ENCODE assay signal across 15 cellular contexts in genomic region chr9:73215249-73215648, GRCh38.
DNase-seq lines count a peak whose midpoint lies in the region; ATAC-seq, FAIRE-seq and TF ChIP-seq lines count a peak whose summit lies in the region.
"Had no signal": no experiment of that assay in that cellular context is flagged by ENCODE, and none has a peak within 500 bp of the region (broad histone marks: within the 10 kb centered on the region; RNA-seq: fewer than 3 reads in every experiment).

No MANE protein-coding gene starts in this region.

- no peaks in the 10 kb centered on the region for H3K36me3 ChIP-seq in HUES48 (ENCODE audit: control insufficient read depth, insufficient read depth, low read length)
- no peaks in the 10 kb centered on the region for H3K36me3 ChIP-seq in GM12878 (ENCODE audit: control insufficient read depth in 2 of 2, insufficient read depth in 2 of 2, low read length in 1 of 2)
- no peaks in the 10 kb centered on the region for H3K36me3 ChIP-seq in iPS-18a (ENCODE audit: control insufficient read depth, low read depth, low read length)
- no peaks in the 10 kb centered on the region for H3K36me3 ChIP-seq in osteoblast (ENCODE audit: insufficient read depth, low read length)
- H3K36me3 ChIP-seq: SJCRH30 had no signal

- H3K27me3 ChIP-seq in HUES48 (ENCODE audit: control insufficient read depth, insufficient read depth, low read length) (no peaks in the 10 kb centered on the region), GM12878 (replicated peaks in 1 of 2; ENCODE audit: control insufficient read depth in 2 of 2, insufficient read depth in 2 of 2, low read length in 1 of 2) (no peaks in the 10 kb centered on the region), iPS-18a (ENCODE audit: control insufficient read depth, insufficient read depth, low read length) (no peaks in the 10 kb centered on the region), osteoblast (ENCODE audit: insufficient read depth, low read length) (peaks cover 3% of the 10 kb centered on the region)

- CTCF ChIA-PET in GM12878 (lab: Yijun Ruan, JAX) = interaction anchor here (0.7 to 8.5 kb wide), 3 partner anchors 9 to 13 kb away, joined by 4 to 70 read pairs (median 6); no protein-coding TSS in a partner anchor

- POLR2A ChIA-PET in GM12878 (lab: Charles Lee) = no interaction called here

- H4K20me1 ChIP-seq in GM12878 (ENCODE audit: control insufficient read depth, insufficient read depth) (no peaks in the 10 kb centered on the region), osteoblast (ENCODE audit: insufficient read depth, low read length) (no peaks in the 10 kb centered on the region)

- SMC1A ChIA-PET in GM12878 (lab: Charles Lee; ENCODE audit: uncharacterized antibody, unreplicated experiment) = interaction anchor here (1.0 to 2.4 kb wide), 4 partner anchors 9 to 54 kb away, joined by 3 to 32 read pairs (median 6); no protein-coding TSS in a partner anchor

- H3K27ac ChIP-seq in HUES48 (ENCODE audit: low read depth, low read length) (peak overlapping the region; percentile 94), GM12878 (ENCODE audit: control insufficient read depth, insufficient read depth) (no peak overlapping the region), iPS-18a (ENCODE audit: low read length) (peak overlapping the region; percentile 79), osteoblast (ENCODE audit: low read depth, low read length) (no peak overlapping the region)
- H3K27ac ChIP-seq: C4-2B, SJCRH30 had no signal

- BruUV-seq in GM12878 (replicated peaks; lab: Mats Ljungman, UMichigan) = no TSS peak

- H3K4me2 ChIP-seq in GM12878 (ENCODE audit: control insufficient read depth, insufficient read depth) (no peak overlapping the region), osteoblast (ENCODE audit: insufficient read depth, low read length) (no peak overlapping the region)

- H3K4me3 ChIP-seq in HUES48 (ENCODE audit: low read depth, low read length) (peak overlapping the region; percentile 53), GM12878 (no peak overlapping the region), iPS-18a (ENCODE audit: low read length) (peak overlapping the region; percentile 24), osteoblast (ENCODE audit: insufficient read depth, low read length) (no peak overlapping the region)
- H3K4me3 ChIP-seq: SJCRH30 had no signal

- no peak for TF ChIP-seq CTCF in GM12878 (IDR thresholded peaks at IDR 0.05 in 2 of 3, conservative IDR thresholded peaks at IDR 0.05 in 1 of 3; ENCODE audit: control insufficient read depth in 2 of 3, extremely low read depth in 1 of 3, insufficient read depth in 1 of 3, low read depth in 3 of 3, low read length in 3 of 3)
- no peak for TF ChIP-seq CTCF in osteoblast (IDR thresholded peaks at IDR 0.05; ENCODE audit: extremely low read depth, low read depth, low read length)

- FAIRE-seq in GM12878 (lab: Jason Lieb, UNC) = no peak
- FAIRE-seq: D721Med had no signal

- in situ Hi-C loops in GM12878 (cut with MboI) = loop anchor here (10.0 to 25.0 kb wide), 2 partner anchors 350 to 1172 kb away; no protein-coding TSS in a partner anchor

- H3K9me3 ChIP-seq in HUES48 (ENCODE audit: control insufficient read depth, insufficient read depth, low read length) = peaks cover 21% of the 10 kb centered on the region
- H3K9me3 ChIP-seq in GM12878 (replicated peaks; ENCODE audit: control insufficient read depth, insufficient read depth, low read length) = no peaks in the 10 kb centered on the region; the same call in 2 of the 3 replicates
- peaks cover 4% of the 10 kb centered on the region for H3K9me3 ChIP-seq in iPS-18a (ENCODE audit: control insufficient read depth, low read depth, low read length)
- no peaks in the 10 kb centered on the region for H3K9me3 ChIP-seq in osteoblast (ENCODE audit: low read depth, low read length)
- H3K9me3 ChIP-seq: SJCRH30 had no signal

- TF ChIP-seq RAD21 in GM12878 (IDR thresholded peaks at IDR 0.05; ENCODE audit: insufficient read depth, low read depth, low read length) = no peak

- no peak for TF ChIP-seq EP300 in GM12878 (IDR thresholded peaks at IDR 0.05; ENCODE audit: borderline replicate concordance in 1 of 2, control insufficient read depth in 1 of 2, low read depth in 2 of 2, low read length in 2 of 2)

- WGBS in GM12878 (ENCODE audit: insufficient coverage, insufficient replicate concordance, low lambda C conversion rate, missing lambda C conversion rate) = 34% methylated on average over 3 of the region's 3 CpGs

- H3K9ac ChIP-seq in HUES48 (ENCODE audit: low read depth, low read length) = peak overlapping the region; percentile 54
- no peak overlapping the region for H3K9ac ChIP-seq in GM12878 (ENCODE audit: control insufficient read depth, insufficient read depth, low read length)
- peak overlapping the region; percentile 51 for H3K9ac ChIP-seq in iPS-18a (ENCODE audit: low read length)

- peak; percentile 33 for ATAC-seq in GM12878
- ATAC-seq in HG02970 (IDR thresholded peaks at IDR 0.05; ENCODE audit: low FRiP score, unreplicated experiment) = no peak
- ATAC-seq: HCT116, Panc1 had no signal

- no peak for DNase-seq in GM12878 (ENCODE audit: low read depth, low spot score)
- DNase-seq in osteoblast (ENCODE audit: insufficient read length, low spot score, missing footprints) = peak; percentile 61
- DNase-seq in NCI-H2081 (lab: John Stamatoyannopoulos, UW) = no peak
- no peak for DNase-seq in stimulated activated CD4-positive, alpha-beta T cell treated with anti-CD3 and anti-CD28 coated beads, Interleukin-1b, Interleukin-23, amount 100 ng/mL, for 48 hours
- DNase-seq: NCI-H1417 treated with DMSO at 0.1 percent for 48 hours, NCI-H1930, NCI-H526, SJCRH30 had no signal

- intact Hi-C loops in GM12878 (cut with micrococcal nuclease; ENCODE audit: unreplicated experiment) = no loop called here

- H3K79me2 ChIP-seq in GM12878 (ENCODE audit: control insufficient read depth, insufficient read depth, low read length) (no peaks in the 10 kb centered on the region), osteoblast (ENCODE audit: insufficient read depth, low read length) (no peaks in the 10 kb centered on the region)

- H2AFZ ChIP-seq in GM12878 (ENCODE audit: control insufficient read depth, low read depth, low read length) = no peak overlapping the region
- H2AFZ ChIP-seq in osteoblast (ENCODE audit: low read length) = no peak overlapping the region

- RAD21 ChIA-PET in GM12878 (lab: Charles Lee; ENCODE audit: unreplicated experiment) = interaction anchor here (0.6 to 3.2 kb wide), 6 partner anchors 9 to 1063 kb away, joined by 3 to 24 read pairs (median 4); no protein-coding TSS in a partner anchor

- H3K4me1 ChIP-seq in HUES48 (ENCODE audit: control insufficient read depth, insufficient read depth, low read length) (peaks cover 34% of the 10 kb centered on the region), GM12878 (ENCODE audit: control insufficient read depth, insufficient read depth, low read length) (no peaks in the 10 kb centered on the region), iPS-18a (ENCODE audit: control insufficient read depth, low read depth, low read length) (peaks cover 26% of the 10 kb centered on the region), osteoblast (ENCODE audit: insufficient read depth, low read length) (no peaks in the 10 kb centered on the region)
- H3K4me1 ChIP-seq: SJCRH30 had no signal

- no peak for TF ChIP-seq POLR2A in GM12878 (IDR thresholded peaks at IDR 0.05; ENCODE audit: low read depth, low read length)

TF ChIP-seq in GM12878, 131 proteins besides CTCF, POLR2A, EP300 and RAD21:
- TF ChIP-seq STAT3 (IDR thresholded peaks at IDR 0.05; ENCODE audit: low read depth, low read length) (no peak), USF1 (IDR thresholded peaks at IDR 0.05; ENCODE audit: borderline replicate concordance, extremely low read length, insufficient read depth, low read depth, low read length) (no peak), CHD2 (IDR thresholded peaks at IDR 0.05; ENCODE audit: borderline replicate concordance, low read depth, low read length) (no peak), MXI1 (IDR thresholded peaks at IDR 0.05; ENCODE audit: low read depth, low read length) (no peak), RB1 (IDR thresholded peaks at IDR 0.05; ENCODE audit: borderline replicate concordance) (no peak)
- TF ChIP-seq, protein P1, sequence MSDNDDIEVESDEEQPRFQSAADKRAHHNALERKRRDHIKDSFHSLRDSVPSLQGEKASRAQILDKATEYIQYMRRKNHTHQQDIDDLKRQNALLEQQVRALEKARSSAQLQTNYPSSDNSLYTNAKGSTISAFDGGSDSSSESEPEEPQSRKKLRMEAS (IDR thresholded peaks at IDR 0.05; ENCODE audit: low read depth, low read length) = no peak

Comparison
In these comparisons a context has a peak if more than half of its experiments do, and no peak if none do; other contexts are left out.
1. H3K27ac ChIP-seq: peak in HUES48 (single experiment) and iPS-18a (single experiment); none in GM12878 (single experiment) and osteoblast (single experiment).
2. H3K4me3 ChIP-seq: peak in HUES48 (single experiment) and iPS-18a (single experiment); none in GM12878 (single experiment) and osteoblast (single experiment).